ENCODE assay signal across 1 cellular context in genomic region chr22:42649261-42650056, GRCh38.
A peak's percentile ranks its signal among the peaks of the same experiment; 100 is the strongest.
TF ChIP-seq lines count a peak whose summit lies in the region.

Gene CYB5R3, minus strand, starts transcription at chr22:42649392. Its CDS starts 77 bp downstream, at chr22:42649315.

TF ChIP-seq in HepG2, 621 proteins besides CTCF, POLR2A, EP300 and RAD21 (continued from another document and continues in another):
- TF ChIP-seq PLSCR1 (CRISPR knock-in tag; IDR thresholded peaks at IDR 0.05; ENCODE audit: borderline replicate concordance) (no peak), ARID4A (CRISPR knock-in tag; IDR thresholded peaks at IDR 0.05; ENCODE audit: borderline replicate concordance) (no peak), ZNF687 (CRISPR knock-in tag; IDR thresholded peaks at IDR 0.05) (peak; percentile 56; the same call in 1 of the 2 replicates), HDAC6 (IDR thresholded peaks at IDR 0.05; ENCODE audit: low read depth, low read length) (no peak), MYPOP (CRISPR knock-in tag; IDR thresholded peaks at IDR 0.05) (no peak), MATR3 (CRISPR knock-in tag; IDR thresholded peaks at IDR 0.05) (no peak), PITX1 (CRISPR knock-in tag; IDR thresholded peaks at IDR 0.05) (no peak), ZFX (CRISPR knock-in tag; IDR thresholded peaks at IDR 0.05; ENCODE audit: low read depth) (peak; percentile 74), ZNF572 (CRISPR knock-in tag; IDR thresholded peaks at IDR 0.05) (0 out of 2 replicates have a peak, but pooled peaks have one; percentile 53), GATA4 (IDR thresholded peaks at IDR 0.05; ENCODE audit: borderline replicate concordance, low read depth) (no peak), ASH2L (IDR thresholded peaks at IDR 0.05; ENCODE audit: insufficient read length, low read depth, low read length) (no peak), ZMYM2 (CRISPR knock-in tag; IDR thresholded peaks at IDR 0.05) (peak; percentile 47; the same call in 1 of the 2 replicates), IKZF1 (IDR thresholded peaks at IDR 0.05) (no peak), ZFP82 (CRISPR knock-in tag; IDR thresholded peaks at IDR 0.05; ENCODE audit: borderline replicate concordance) (no peak), ATF5 (CRISPR knock-in tag; IDR thresholded peaks at IDR 0.05; ENCODE audit: low read depth) (no peak), HES4 (CRISPR knock-in tag; IDR thresholded peaks at IDR 0.05; ENCODE audit: borderline replicate concordance) (no peak), ADNP (CRISPR knock-in tag; IDR thresholded peaks at IDR 0.05) (no peak), ZNF503 (CRISPR knock-in tag; IDR thresholded peaks at IDR 0.05) (no peak), ZNF451 (CRISPR knock-in tag; IDR thresholded peaks at IDR 0.05) (no peak), ZNF768 (CRISPR knock-in tag; IDR thresholded peaks at IDR 0.05) (peak; percentile 99), ZNF557 (CRISPR knock-in tag; IDR thresholded peaks at IDR 0.05) (no peak), GPBP1L1 (CRISPR knock-in tag; IDR thresholded peaks at IDR 0.05) (no peak), ZNF615 (CRISPR knock-in tag; IDR thresholded peaks at IDR 0.05; ENCODE audit: borderline replicate concordance) (no peak), MXD1 (CRISPR knock-in tag; IDR thresholded peaks at IDR 0.05) (no peak), STAT5B (CRISPR knock-in tag; IDR thresholded peaks at IDR 0.05) (no peak), ZBTB40 (IDR thresholded peaks at IDR 0.05) (no peak), ZBTB40 (CRISPR knock-in tag; IDR thresholded peaks at IDR 0.05) (no peak), ZMYM3 (CRISPR knock-in tag; IDR thresholded peaks at IDR 0.05) (peak; percentile 92)
